Comparison of ENCODE assay signal across 8 cellular contexts in genomic region chr1:217088521-217089221, GRCh38.
DNase-seq lines count a peak whose midpoint lies in the region; ATAC-seq and TF ChIP-seq lines count a peak whose summit lies in the region.

No MANE protein-coding gene starts in this region.

- H4K20me1 ChIP-seq in smooth muscle cell (ENCODE audit: low read depth): no peaks in the 10 kb centered on the region

- H3F3A ChIP-seq in smooth muscle cell (ENCODE audit: low read depth): no peaks in the 10 kb centered on the region

- whole genome bisulfite sequencing in HUES64: 2% methylated on average over 11 of the region's 12 CpGs
- 10% methylated on average over 11 of the region's 12 CpGs for WGBS in smooth muscle cell (ENCODE audit: low lambda C conversion rate)

- H2AFZ ChIP-seq in smooth muscle cell (ENCODE audit: low read depth): no peak overlapping the region

- H3K36me3 ChIP-seq in HUES64 (ENCODE audit: insufficient read depth, low read length): no peaks in the 10 kb centered on the region
- H3K36me3 ChIP-seq in smooth muscle cell (ENCODE audit: low read depth): no peaks in the 10 kb centered on the region

- ATAC-seq in HG02870 (IDR thresholded peaks at IDR 0.05; ENCODE audit: unreplicated experiment) (no peak), HG03097 (IDR thresholded peaks at IDR 0.05; ENCODE audit: low FRiP score, unreplicated experiment) (no peak), GM21576 (IDR thresholded peaks at IDR 0.05; ENCODE audit: unreplicated experiment) (no peak), HG03196 (IDR thresholded peaks at IDR 0.05; ENCODE audit: unreplicated experiment) (no peak)

- H3K4me1 ChIP-seq in HUES64 (ENCODE audit: insufficient read depth, low read length) (peaks cover 19% of the 10 kb centered on the region), smooth muscle cell (ENCODE audit: low read depth) (peaks cover 8% of the 10 kb centered on the region)

- DNase-seq in caudate nucleus (lab: John Stamatoyannopoulos, UW) (peak in 16 of 61 donors; percentile 8 to 58 (median 30)), iPS-NIHi7 (ENCODE audit: extremely low spot score) (peak; percentile 43), smooth muscle cell (lab: John Stamatoyannopoulos, UW; ENCODE audit: unreplicated experiment) (no peak)

- H3K27me3 ChIP-seq in HUES64 (ENCODE audit: insufficient read depth, low read length) (peaks cover 64% of the 10 kb centered on the region), smooth muscle cell (ENCODE audit: low read depth) (peaks cover 82% of the 10 kb centered on the region)

- H3K9me3 ChIP-seq in HUES64 (ENCODE audit: insufficient read depth, low read depth, low read length) (no peaks in the 10 kb centered on the region), smooth muscle cell (replicated peaks; ENCODE audit: low read depth) (no peaks in the 10 kb centered on the region)

- no peaks in the 10 kb centered on the region for H3K79me2 ChIP-seq in smooth muscle cell (ENCODE audit: low read depth)

- no peak overlapping the region for H3K27ac ChIP-seq in HUES64 (ENCODE audit: low read depth, low read length)
- peak overlapping the region; percentile 50 for H3K27ac ChIP-seq in caudate nucleus (ENCODE audit: low read depth, low read length)
- H3K27ac ChIP-seq in smooth muscle cell (ENCODE audit: low read depth): no peak overlapping the region

- H3K4me2 ChIP-seq in smooth muscle cell: peak overlapping the region; percentile 95

- H3K9ac ChIP-seq in HUES64 (ENCODE audit: low read depth, low read length) (no peak overlapping the region), smooth muscle cell (ENCODE audit: low read depth) (no peak overlapping the region)

- H3K4me3 ChIP-seq in HUES64 (ENCODE audit: low read length) (peak overlapping the region; percentile 58), smooth muscle cell (peak overlapping the region; percentile 67)

- no peak for TF ChIP-seq CTCF in smooth muscle cell (IDR thresholded peaks at IDR 0.05; ENCODE audit: borderline replicate concordance, insufficient read depth, poor library complexity, severe bottlenecking)
